Comparison of ENCODE assay signal across 17 cellular contexts in the genomic region with DNA sequence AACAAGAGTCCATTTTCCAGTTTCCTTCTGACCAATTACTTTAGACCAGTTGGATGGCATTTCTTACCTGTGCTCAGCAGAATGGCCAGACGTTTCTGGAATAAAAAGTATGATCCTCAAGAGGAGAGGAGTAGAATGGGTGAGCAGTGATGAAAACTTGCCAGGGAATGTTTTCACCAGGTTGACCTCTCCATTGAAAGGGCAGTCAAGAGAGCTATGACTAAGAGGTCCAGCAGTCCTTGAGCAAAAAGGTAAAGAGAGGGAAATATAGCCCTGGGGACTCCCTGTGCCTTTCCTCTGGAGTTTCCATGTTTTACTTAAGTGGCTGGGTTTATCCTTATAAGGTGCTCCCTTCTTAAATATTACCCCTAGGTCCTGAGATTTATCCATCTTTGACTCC.
"Had no signal": no experiment of that assay in that cellular context is flagged by ENCODE, and none has a peak within 500 bp of the region (broad histone marks: within the 10 kb centered on the region; RNA-seq: fewer than 3 reads in every experiment).

No MANE protein-coding gene starts in this region.

- H3K4me3 ChIP-seq: dorsolateral prefrontal cortex, heart right ventricle, ovary, right lobe of liver, stomach had no signal

- DNase-seq: activated CD4-positive, alpha-beta memory T cell treated with anti-CD3 and anti-CD28 coated beads for 36 hours; activated CD4-positive, alpha-beta T cell treated with anti-CD3 and anti-CD28 coated beads for 4 hours; activated T-cell treated with anti-CD3 and anti-CD28 coated beads for 4 hours; amniotic stem cell; caudate nucleus; dorsolateral prefrontal cortex; endodermal cell; heart right ventricle; immature natural killer cell; natural killer cell; ovary; right lobe of liver; stimulated activated CD4-positive, alpha-beta T cell treated with anti-CD3 and anti-CD28 coated beads, Interleukin-4, amount 100 ng/mL, for 24 hours; stomach; trophoblast cell had no signal

- ATAC-seq: natural killer cell; stimulated activated effector memory CD8-positive, alpha-beta T cell treated with anti-CD3 and anti-CD28 coated beads, Interleukin-12 subunit alpha, Interleukin-12 subunit beta, amount 100 ng/mL, for 72 hours; WTC11 had no signal
